ENCODE assay signal across 29 cellular contexts in the genomic region with DNA sequence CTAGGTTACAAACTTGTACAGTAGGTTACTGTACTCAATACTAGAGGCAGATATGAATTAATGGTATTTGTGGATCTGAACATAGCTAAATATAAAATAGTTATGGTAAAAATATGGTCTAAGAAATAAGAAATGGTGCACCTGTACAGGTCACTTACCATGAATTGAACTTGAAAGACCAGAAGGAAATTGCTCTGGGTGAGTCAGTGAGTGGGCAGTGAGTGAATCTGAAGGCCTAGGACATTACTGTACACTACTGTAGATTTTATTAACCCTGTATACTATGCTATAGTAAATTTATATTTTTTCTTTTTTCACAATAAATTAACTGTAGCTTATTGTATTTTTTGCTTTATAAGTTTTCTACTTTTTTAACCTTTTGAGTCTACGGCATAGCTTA.
"Had no signal": no experiment of that assay in that cellular context is flagged by ENCODE, and none has a peak within 500 bp of the region (broad histone marks: within the 10 kb centered on the region; RNA-seq: fewer than 3 reads in every experiment).

No MANE protein-coding gene starts in this region.

- H3K4me2 ChIP-seq: hepatocyte had no signal

- H3K4me1 ChIP-seq: adrenal gland, esophagus squamous epithelium, gastroesophageal sphincter, heart right ventricle had no signal

- DNase-seq: activated CD4-positive, alpha-beta memory T cell treated with anti-CD3 and anti-CD28 coated beads, Interleukin-2, amount 10 ng/mL, durations not matched to agents 7 days and 5 days; activated CD4-positive, alpha-beta T cell treated with anti-CD3 and anti-CD28 coated beads for 1 hour; activated CD4-positive, alpha-beta T cell treated with anti-CD3 and anti-CD28 coated beads for 4 hours; activated CD4-positive, alpha-beta T cell treated with anti-CD3 and anti-CD28 coated beads, Interleukin-2, amount 10 ng/mL, durations not matched to agents 7 days and 5 days; activated CD4-positive, alpha-beta T cell treated with anti-CD3 and anti-CD28 coated beads, Interleukin-2, amount 50 U/mL, for 4 hours; activated effector memory CD4-positive, alpha-beta T cell treated with anti-CD3 and anti-CD28 coated beads, Interleukin-2, amount 50 U/mL, for 16 hours; activated naive CD4-positive, alpha-beta T cell treated with anti-CD3 and anti-CD28 coated beads for 36 hours; activated naive CD8-positive, alpha-beta T cell treated with anti-CD3 and anti-CD28 coated beads for 36 hours; activated naive CD8-positive, alpha-beta T cell treated with anti-CD3 and anti-CD28 coated beads, Interleukin-2, amount 50 U/mL, for 24 hours; activated T-cell treated with anti-CD3 and anti-CD28 coated beads, Interleukin-2, amount 50 U/mL, for 4 hours; adrenal gland; amygdala; aorta; body of pancreas; caudate nucleus; cortex of kidney; dermis blood vessel endothelial cell; effector CD4-positive, alpha-beta T cell; effector memory CD8-positive, alpha-beta T cell; esophagus squamous epithelium; foreskin melanocyte; heart right ventricle; T-helper 2 cell had no signal

- H2AFZ ChIP-seq: hepatocyte had no signal

- FAIRE-seq: colon had no signal

- H3K4me3 ChIP-seq: adrenal gland, body of pancreas, esophagus squamous epithelium, gastroesophageal sphincter, heart right ventricle, hepatocyte had no signal

- H3K9me3 ChIP-seq: adrenal gland, body of pancreas, esophagus squamous epithelium, gastroesophageal sphincter had no signal

- H3K79me2 ChIP-seq: hepatocyte had no signal

- H3K36me3 ChIP-seq: adrenal gland, esophagus squamous epithelium, gastroesophageal sphincter, heart right ventricle had no signal

- H3K27ac ChIP-seq: adrenal gland, body of pancreas, epithelial cell of prostate, esophagus squamous epithelium, gastroesophageal sphincter, heart right ventricle, hepatocyte, VCaP had no signal

- ATAC-seq: activated naive CD8-positive, alpha-beta T cell treated with anti-CD3 and anti-CD28 coated beads, Interleukin-2, amount 50 U/mL, for 24 hours; activated T-cell treated with anti-CD3 and anti-CD28 coated beads, Interleukin-2, amount 50 U/mL, for 4 hours; body of pancreas; effector memory CD8-positive, alpha-beta T cell; gastroesophageal sphincter; heart right ventricle; WTC11 had no signal
